ENCODE assay signal across 9 cellular contexts in genomic region chr14:21748869-21749303, GRCh38.
DNase-seq lines count a peak whose midpoint lies in the region; ATAC-seq, FAIRE-seq and TF ChIP-seq lines count a peak whose summit lies in the region.
"Had no signal": no experiment of that assay in that cellular context is flagged by ENCODE, and none has a peak within 500 bp of the region (broad histone marks: within the 10 kb centered on the region; RNA-seq: fewer than 3 reads in every experiment).

No MANE protein-coding gene starts in this region.

- intact Hi-C loops in left ventricle myocardium inferior (cut with micrococcal nuclease) (no loop called here), vagina (cut with DNase I) (no loop called here)

- H3K27me3 ChIP-seq in left ventricle myocardium inferior (ENCODE audit: low read depth), result no peaks in the 10 kb centered on the region
- H3K27me3 ChIP-seq in small intestine (ENCODE audit: control insufficient read depth in 2 of 2, insufficient read depth in 2 of 2, low read length in 2 of 2), result no peaks in the 10 kb centered on the region
- H3K27me3 ChIP-seq in vagina, result no peaks in the 10 kb centered on the region

- TF ChIP-seq CTCF in left ventricle myocardium inferior (IDR thresholded peaks at IDR 0.05; ENCODE audit: borderline replicate concordance) (peak; percentile 62), vagina (IDR thresholded peaks at IDR 0.05) (peak in 1 of 3 experiments; percentile 16)

- H3K4me1 ChIP-seq in left ventricle myocardium inferior (no peaks in the 10 kb centered on the region), small intestine (ENCODE audit: control insufficient read depth in 2 of 2, insufficient read depth in 1 of 2, low read depth in 1 of 2, low read length in 1 of 2) (no peaks in the 10 kb centered on the region), vagina (no peaks in the 10 kb centered on the region)

- H3K27ac ChIP-seq in left ventricle myocardium inferior (replicated peaks), result no peak overlapping the region
- no peak overlapping the region for H3K27ac ChIP-seq in small intestine (ENCODE audit: low read depth in 1 of 2, low read length in 1 of 2)
- H3K27ac ChIP-seq in vagina, result no peak overlapping the region

- peak; percentile 62 for ATAC-seq in HG03354 (IDR thresholded peaks at IDR 0.05; ENCODE audit: poor library complexity, severe bottlenecking, unreplicated experiment)

- no peaks in the 10 kb centered on the region for H3K36me3 ChIP-seq in left ventricle myocardium inferior
- H3K36me3 ChIP-seq in small intestine (ENCODE audit: control insufficient read depth in 2 of 2, insufficient read depth in 2 of 2, low read length in 2 of 2), result no peaks in the 10 kb centered on the region
- H3K36me3 ChIP-seq in vagina, result no peaks in the 10 kb centered on the region

- 12 to 22% (median 13%) methylated on average over 5 of the region's 5 CpGs for WGBS in small intestine, 3 donors

- DNase-seq in NCI-H146 (lab: John Stamatoyannopoulos, UW) (peak; percentile 1), NCI-H146 treated with DMSO at 0.1 percent for 48 hours (lab: John Stamatoyannopoulos, UW; ENCODE audit: unreplicated experiment) (no peak), RPMI7951 (ENCODE audit: low read depth) (peak; percentile 35), left ventricle myocardium inferior (peak; percentile 18), small intestine (peak; percentile 25), vagina (ENCODE audit: extremely low spot score in 2 of 2) (no peak)
- peak; percentile 52 for DNase-seq in activated naive CD4-positive, alpha-beta T cell treated with Interleukin-2 at 50 U/mL for 16 hours

- FAIRE-seq in small intestine (lab: Jason Lieb, UNC), result no peak
- FAIRE-seq: G401.6 had no signal

- TF ChIP-seq POLR2A in vagina (IDR thresholded peaks at IDR 0.05), result no peak

- H3K9me3 ChIP-seq in left ventricle myocardium inferior (replicated peaks) (no peaks in the 10 kb centered on the region), small intestine (ENCODE audit: control insufficient read depth, low read depth) (no peaks in the 10 kb centered on the region), vagina (no peaks in the 10 kb centered on the region)

- H3K4me3 ChIP-seq in left ventricle myocardium inferior (no peak overlapping the region), small intestine (ENCODE audit: low read depth in 1 of 2, low read length in 2 of 2) (no peak overlapping the region), vagina (no peak overlapping the region)

Comparison
In these comparisons a context has a peak if more than half of its experiments do, and no peak if none do; other contexts are left out.
1. DNase-seq: peak in NCI-H146 (single experiment), RPMI7951 (single experiment), activated naive CD4-positive, alpha-beta T cell treated with Interleukin-2 at 50 U/mL for 16 hours (single experiment), left ventricle myocardium inferior (single experiment) and small intestine (single experiment); none in NCI-H146 treated with DMSO at 0.1 percent for 48 hours (single experiment) and vagina (0 of 2).